Comparison of ENCODE assay signal across 8 cellular contexts in genomic region chr4:139651282-139652194, GRCh38. TPM values are rescaled to one million over a fixed set of nuclear protein-coding genes. Genes with fewer than 3 reads are reported as not detected.
DNase-seq lines count a peak whose midpoint lies in the region; ATAC-seq lines count a peak whose summit lies in the region.

No MANE protein-coding gene starts in this region.

- no peak overlapping the region for H3K27ac ChIP-seq in BLaER1 treated with 17β-estradiol and CSF1 and Interleukin-3, amounts not matched to agents 10 nM and 100 nM
- no peak overlapping the region for H3K27ac ChIP-seq in mesendoderm (ENCODE audit: low read depth, low read length)

- no peak overlapping the region for H4K8ac ChIP-seq in mesendoderm (ENCODE audit: low read depth, low read length)

- no peak overlapping the region for H2BK15ac ChIP-seq in mesendoderm (replicated peaks; ENCODE audit: low read depth)

- peak; percentile 21 for DNase-seq in GM19240 (ENCODE audit: insufficient read length, low spot score)
- DNase-seq in NCI-H82 treated with DMSO at 0.1 percent for 48 hours (lab: John Stamatoyannopoulos, UW; ENCODE audit: unreplicated experiment) = peak; percentile 69
- peak; percentile 68 to 74 for DNase-seq in activated CD4-positive, alpha-beta T cell treated with anti-CD3 and anti-CD28 coated beads, Interleukin-2, amount 50 U/mL, for 48 hours
- DNase-seq in ecto neural progenitor cell (ENCODE audit: low spot score) = peak; percentile 82
- peak; percentile 84 for DNase-seq in mesendoderm
- DNase-seq in stimulated activated CD8-positive, alpha-beta memory T cell treated with anti-CD3 and anti-CD28 coated beads, Interleukin-4, amount 100 ng/mL, for 24 hours (ENCODE audit: low read depth) = peak; percentile 46

- H3K79me2 ChIP-seq in mesendoderm (ENCODE audit: control insufficient read depth, insufficient read depth, low read length) = no peaks in the 10 kb centered on the region

- no peak overlapping the region for H3K23ac ChIP-seq in mesendoderm (ENCODE audit: low read length)

- H3K18ac ChIP-seq in mesendoderm (ENCODE audit: low read length) = no peak overlapping the region

- no peak overlapping the region for H3K4me3 ChIP-seq in BLaER1 treated with 17β-estradiol and CSF1 and Interleukin-3, amounts not matched to agents 10 nM and 100 nM
- H3K4me3 ChIP-seq in mesendoderm (ENCODE audit: low read length) = no peak overlapping the region

- H3K79me1 ChIP-seq in mesendoderm (ENCODE audit: low read length) = no peaks in the 10 kb centered on the region

- no peak overlapping the region for H4K5ac ChIP-seq in mesendoderm (ENCODE audit: low read length)

- WGBS in mesendoderm (ENCODE audit: extremely low coverage, insufficient coverage, low lambda C conversion rate) = no CpG with 5 or more reads among the region's 13 CpGs

- peak overlapping the region in 10 of 11 experiments; percentile 36 to 70 (median 50); a peak in 17 of 22 replicates for H3K4me2 ChIP-seq in BLaER1 treated with 17β-estradiol and CSF1 and Interleukin-3, amounts not matched to agents 10 nM and 100 nM
- no peak overlapping the region for H3K4me2 ChIP-seq in mesendoderm (ENCODE audit: low read length)

- H3K4ac ChIP-seq in mesendoderm (ENCODE audit: low read depth, low read length) = no peak overlapping the region

- H4K20me1 ChIP-seq in BLaER1 treated with 17β-estradiol and CSF1 and Interleukin-3, amounts not matched to agents 10 nM and 100 nM = no peaks in the 10 kb centered on the region

- H3K36me3 ChIP-seq in BLaER1 treated with 17β-estradiol and CSF1 and Interleukin-3, amounts not matched to agents 10 nM and 100 nM = no peaks in the 10 kb centered on the region
- no peaks in the 10 kb centered on the region for H3K36me3 ChIP-seq in mesendoderm (ENCODE audit: control insufficient read depth, insufficient read depth, low read length)

- peak overlapping the region; percentile 11 for H2AK5ac ChIP-seq in mesendoderm (ENCODE audit: low read length)

- H3K56ac ChIP-seq in mesendoderm (ENCODE audit: low read length) = no peak overlapping the region

- H3K27me3 ChIP-seq in BLaER1 treated with 17β-estradiol and CSF1 and Interleukin-3, amounts not matched to agents 10 nM and 100 nM = no peaks in the 10 kb centered on the region
- no peaks in the 10 kb centered on the region for H3K27me3 ChIP-seq in mesendoderm (ENCODE audit: insufficient read depth, low read length, poor library complexity)

- no peak overlapping the region for H2BK5ac ChIP-seq in mesendoderm (ENCODE audit: low read length)

- peak; percentile 67 for ATAC-seq in HG03469 (IDR thresholded peaks at IDR 0.05; ENCODE audit: unreplicated experiment)

- H2BK120ac ChIP-seq in mesendoderm (ENCODE audit: low read depth, low read length) = no peak overlapping the region

- H3K9ac ChIP-seq in BLaER1 treated with 17β-estradiol and CSF1 and Interleukin-3, amounts not matched to agents 10 nM and 100 nM = peak overlapping the region in 2 of 11 experiments; percentile 16 to 28; a peak in 5 of 22 replicates
- H3K9ac ChIP-seq in mesendoderm (ENCODE audit: low read length) = no peak overlapping the region

- peaks cover 0 to 9% (median 4%) of the 10 kb centered on the region in 10 experiments; a peak in 9 of 20 replicates for H3K4me1 ChIP-seq in BLaER1 treated with 17β-estradiol and CSF1 and Interleukin-3, amounts not matched to agents 10 nM and 100 nM
- H3K4me1 ChIP-seq in mesendoderm (ENCODE audit: control insufficient read depth, low read depth, low read length) = no peaks in the 10 kb centered on the region

- H3K9me3 ChIP-seq in BLaER1 treated with 17β-estradiol and CSF1 and Interleukin-3, amounts not matched to agents 10 nM and 100 nM (replicated peaks in 1 of 11) = no peaks in the 10 kb centered on the region

RNA-seq across cellular contexts. Expression of gene MGST2, which starts 14.1 kb away (rescaled TPM):
- polyA plus RNA-seq in mesendoderm (2013, experiment 1 of 2) = 46.4 TPM
- polyA plus RNA-seq in mesendoderm (2013, experiment 2 of 2) = 43.8 TPM

Comparison
In these comparisons a context has a peak if more than half of its experiments do, and no peak if none do; other contexts are left out.
1. DNase-seq: peak in every context shown above with its lines; median percentile 84 in mesendoderm; 82 in ecto neural progenitor cell; 71 in activated CD4-positive, alpha-beta T cell treated with anti-CD3 and anti-CD28 coated beads, Interleukin-2, amount 50 U/mL, for 48 hours; 69 in NCI-H82 treated with DMSO at 0.1 percent for 48 hours; 46 in stimulated activated CD8-positive, alpha-beta memory T cell treated with anti-CD3 and anti-CD28 coated beads, Interleukin-4, amount 100 ng/mL, for 24 hours; 21 in GM19240.